ENCODE assay signal across 22 cellular contexts in genomic region chr3:66066963-66067617, GRCh38.
A peak's percentile ranks its signal among the peaks of the same experiment; 100 is the strongest.
DNase-seq lines count a peak whose midpoint lies in the region; ATAC-seq lines count a peak whose summit lies in the region.
"Had no signal": no experiment of that assay in that cellular context is flagged by ENCODE, and none has a peak within 500 bp of the region (broad histone marks: within the 10 kb centered on the region; RNA-seq: fewer than 3 reads in every experiment).

No MANE protein-coding gene starts in this region.

- no peak overlapping the region for H3K4me3 ChIP-seq in neuron (ENCODE audit: low read length)
- H3K4me3 ChIP-seq: body of pancreas, heart right ventricle had no signal

- H3K9me3 ChIP-seq in neuron (ENCODE audit: low read length) = no peaks in the 10 kb centered on the region
- H3K9me3 ChIP-seq: body of pancreas had no signal

- no peak for ATAC-seq in HG03520 (IDR thresholded peaks at IDR 0.05; ENCODE audit: unreplicated experiment)
- no peak for ATAC-seq in HG03095 (IDR thresholded peaks at IDR 0.05; ENCODE audit: unreplicated experiment)
- ATAC-seq: body of pancreas; CD8-positive, alpha-beta T cell; heart right ventricle; left cardiac atrium had no signal

- H3K27me3 ChIP-seq in neuron (ENCODE audit: insufficient read depth, low read length) = no peaks in the 10 kb centered on the region
- H3K27me3 ChIP-seq: body of pancreas, heart right ventricle had no signal

- peak overlapping the region; percentile 11 for H2AFZ ChIP-seq in neuron (ENCODE audit: low read depth, low read length)

- no peaks in the 10 kb centered on the region for H3K4me1 ChIP-seq in neuron (ENCODE audit: insufficient read depth, low read length)
- H3K4me1 ChIP-seq: body of pancreas, heart right ventricle had no signal

- peak in 2 of 3 experiments; percentile 47 to 80 for DNase-seq in NCI-H1417 (lab: John Stamatoyannopoulos, UW)
- DNase-seq in NCI-H1417 treated with DMSO at 0.1 percent for 48 hours (lab: John Stamatoyannopoulos, UW) = no peak
- DNase-seq in NCI-H1105 treated with DMSO at 0.1 percent for 48 hours (lab: John Stamatoyannopoulos, UW) = peak; percentile 90
- DNase-seq in NCI-H510A treated with DMSO at 0.1 percent for 48 hours (lab: John Stamatoyannopoulos, UW) = peak; percentile 64
- DNase-seq in NCI-H1092 (lab: John Stamatoyannopoulos, UW) = no peak
- DNase-seq: activated CD8-positive, alpha-beta memory T cell treated with anti-CD3 and anti-CD28 coated beads for 24 hours; activated gamma-delta T cell; activated T-cell treated with anti-CD3 and anti-CD28 coated beads, Interleukin-2, amount 50 U/mL, for 1 hour; AML-193; body of pancreas; CD8-positive, alpha-beta T cell; heart right ventricle; Karpas-422; left cardiac atrium; mammary epithelial cell; NCI-H226; small intestine; stimulated activated CD4-positive, alpha-beta T cell treated with anti-CD3 and anti-CD28 coated beads, Interleukin-1b, Interleukin-23, amount 100 ng/mL, for 48 hours; T-helper 1 cell had no signal

- no peaks in the 10 kb centered on the region for H3K36me3 ChIP-seq in neuron (ENCODE audit: insufficient read depth, low read length)
- H3K36me3 ChIP-seq: heart right ventricle had no signal

Comparison
In these comparisons a context has a peak if more than half of its experiments do, and no peak if none do; other contexts are left out.
1. DNase-seq: peak in NCI-H1417 (2 of 3), NCI-H1105 treated with DMSO at 0.1 percent for 48 hours (single experiment) and NCI-H510A treated with DMSO at 0.1 percent for 48 hours (single experiment); none in NCI-H1417 treated with DMSO at 0.1 percent for 48 hours (single experiment) and NCI-H1092 (single experiment).